Comparison of ENCODE assay signal across 10 cellular contexts in the genomic region with DNA sequence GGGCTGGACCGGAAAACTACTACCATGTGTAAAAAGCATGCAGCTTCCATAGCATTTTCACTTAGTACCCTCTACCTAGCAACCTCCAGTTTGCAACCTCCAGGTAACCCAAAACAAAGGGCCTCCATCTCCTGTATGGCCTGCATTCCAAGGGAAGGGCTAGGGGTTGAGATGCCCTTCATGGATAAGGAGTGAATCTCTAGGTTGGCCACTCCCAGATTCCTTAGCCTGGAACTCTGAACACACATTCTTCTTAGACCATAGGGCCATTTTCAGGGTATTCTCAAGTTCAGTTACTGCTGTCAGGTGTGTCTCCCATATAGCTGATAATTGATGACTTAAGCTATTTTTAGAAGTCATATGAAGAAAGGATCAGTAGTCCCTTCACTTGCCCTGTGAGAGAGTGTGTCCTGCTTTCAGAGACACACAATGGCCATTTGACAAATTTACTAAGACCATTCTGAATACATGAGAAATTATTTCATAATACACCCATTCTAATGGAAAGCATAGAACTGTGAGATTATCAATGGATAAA. TPM values are rescaled to one million over a fixed set of nuclear protein-coding genes. Genes with fewer than 3 reads are reported as not detected.
"Had no signal": no experiment of that assay in that cellular context is flagged by ENCODE, and none has a peak within 500 bp of the region (broad histone marks: within the 10 kb centered on the region; RNA-seq: fewer than 3 reads in every experiment).

No MANE protein-coding gene starts in this region.

- H3K9me3 ChIP-seq: HAP-1 had no signal

- H3K9ac ChIP-seq: GM23248 had no signal

- H3K27ac ChIP-seq: GM23248, HL-60 had no signal

- H3K36me3 ChIP-seq: HAP-1 had no signal

- ATAC-seq: HCT116 had no signal

- DNase-seq: GM23248, GOT3, H7, HFFc6, KG1 had no signal

- H3K4me3 ChIP-seq: GM23248, HAP-1 had no signal

- H2AFZ ChIP-seq: GM23248 had no signal

- H3K4me1 ChIP-seq: HAP-1 had no signal

RNA-seq across cellular contexts. Expression of gene HSPB3, which starts 22.5 kb away (rescaled TPM):
- total RNA-seq: H7, HT1080 had no signal
- polyA plus RNA-seq: IgD-negative memory B cell had no signal
